8 cellular contexts compared by ENCODE assay signal in genomic region chr19:58468216-58468839, GRCh38. TPM values are rescaled to one million over a fixed set of nuclear protein-coding genes. Genes with fewer than 3 reads are reported as not detected.
DNase-seq lines count a peak whose midpoint lies in the region; ATAC-seq, FAIRE-seq and TF ChIP-seq lines count a peak whose summit lies in the region.

No MANE protein-coding gene starts in this region.

- H3K4me3 ChIP-seq in Caco-2 (ENCODE audit: low read depth, low read length) (peak overlapping the region; percentile 22), astrocyte of the cerebellum (ENCODE audit: low read depth, low read length) (peak overlapping the region; percentile 5), colonic mucosa (no peak overlapping the region), small intestine (ENCODE audit: low read depth in 1 of 2, low read length in 2 of 2) (no peak overlapping the region)

- peaks cover 11% of the 10 kb centered on the region for H3K4me1 Mint-ChIP-seq in Caco-2 (ENCODE audit: low read depth, unreplicated experiment)
- peaks cover 7 to 17% (median 17%) of the 10 kb centered on the region in 3 donors for H3K4me1 Mint-ChIP-seq in IgD-negative memory B cell
- peaks cover 23% of the 10 kb centered on the region for H3K4me1 Mint-ChIP-seq in nephron progenitor cell

- no peak overlapping the region for H3K9ac ChIP-seq in colonic mucosa (ENCODE audit: low read depth in 2 of 2, low read length in 2 of 2)

- no peak for ATAC-seq in HG03108 (IDR thresholded peaks at IDR 0.05; ENCODE audit: unreplicated experiment)

- H3K9me3 ChIP-seq in Caco-2: no peaks in the 10 kb centered on the region
- H3K9me3 ChIP-seq in colonic mucosa: no peaks in the 10 kb centered on the region
- no peaks in the 10 kb centered on the region for H3K9me3 ChIP-seq in small intestine (ENCODE audit: control insufficient read depth, low read depth)

- H3K36me3 Mint-ChIP-seq in Caco-2 (ENCODE audit: insufficient read depth, unreplicated experiment) (peaks cover 30% of the 10 kb centered on the region), IgD-negative memory B cell (no peaks in the 10 kb centered on the region), nephron progenitor cell (ENCODE audit: low read depth) (no peaks in the 10 kb centered on the region)

- BruUV-seq in Caco-2 (replicated peaks; lab: Mats Ljungman, UMichigan): no TSS peak

- H3K4me1 ChIP-seq in Caco-2: no peaks in the 10 kb centered on the region
- H3K4me1 ChIP-seq in colonic mucosa: no peaks in the 10 kb centered on the region
- no peaks in the 10 kb centered on the region for H3K4me1 ChIP-seq in small intestine (ENCODE audit: control insufficient read depth in 2 of 2, insufficient read depth in 1 of 2, low read depth in 1 of 2, low read length in 1 of 2)

- H3K27me3 Mint-ChIP-seq in Caco-2 (ENCODE audit: insufficient read depth, unreplicated experiment) (no peaks in the 10 kb centered on the region), IgD-negative memory B cell (no peaks in the 10 kb centered on the region), nephron progenitor cell (ENCODE audit: low read depth, poor library complexity) (peaks cover 22% of the 10 kb centered on the region)

- CTCF ChIA-PET in Caco-2 (lab: Charles Lee): no interaction called here

- H3K9me3 Mint-ChIP-seq in Caco-2 (ENCODE audit: unreplicated experiment): no peaks in the 10 kb centered on the region
- H3K9me3 Mint-ChIP-seq in IgD-negative memory B cell: peaks cover 0 to 2% (median 0%) of the 10 kb centered on the region in 3 donors
- H3K9me3 Mint-ChIP-seq in nephron progenitor cell: no peaks in the 10 kb centered on the region

- TF ChIP-seq CTCF in Caco-2 (IDR thresholded peaks at IDR 0.05; ENCODE audit: insufficient read depth in 1 of 2, low read depth in 1 of 2, low read length in 1 of 2, severe bottlenecking in 1 of 2, unreplicated experiment in 1 of 2) (no peak), astrocyte of the cerebellum (IDR thresholded peaks at IDR 0.05; ENCODE audit: low read depth, low read length, missing control alignments) (no peak), nephron progenitor cell (IDR thresholded peaks at IDR 0.05) (no peak), colonic mucosa (IDR thresholded peaks at IDR 0.05) (no peak)

- DNase-seq in Caco-2: peak in 1 of 2 experiments; percentile 21
- no peak for DNase-seq in astrocyte of the cerebellum (ENCODE audit: low read depth)
- no peak for DNase-seq in nephron progenitor cell
- no peak for DNase-seq in colonic mucosa
- no peak for DNase-seq in small intestine
- DNase-seq in islet precursor cell: no peak

- peak overlapping the region; percentile 60 for H3K27ac Mint-ChIP-seq in Caco-2 (ENCODE audit: unreplicated experiment)
- H3K27ac Mint-ChIP-seq in IgD-negative memory B cell: peak overlapping the region in 1 of 3 donors; percentile 80
- H3K27ac Mint-ChIP-seq in nephron progenitor cell: peak overlapping the region; percentile 80

- in situ Hi-C loops in astrocyte of the cerebellum (cut with HindIII; ENCODE audit: low sequenced_read_pairs): no loop called here

- H3K36me3 ChIP-seq in Caco-2 (ENCODE audit: control insufficient read depth, insufficient read depth, low read length) (peaks cover 1% of the 10 kb centered on the region; the same call in 1 of the 2 replicates), colonic mucosa (peaks cover 4% of the 10 kb centered on the region), small intestine (ENCODE audit: control insufficient read depth in 2 of 2, insufficient read depth in 2 of 2, low read length in 2 of 2) (no peaks in the 10 kb centered on the region)

- intact Hi-C loops in Caco-2 (cut with micrococcal nuclease; ENCODE audit: unreplicated experiment) (loop anchor here (5.0 kb wide), 1 partner anchor 466 kb away; the partner anchor contains the start of gene ZNF606), colonic mucosa (cut with DNase I) (no loop called here)

- WGBS in small intestine, 3 donors: 56 to 64% (median 63%) methylated on average over 5 of the region's 5 CpGs

- POLR2A ChIA-PET in Caco-2 (lab: Charles Lee): no interaction called here

- peak overlapping the region; percentile 81 for H3K4me3 Mint-ChIP-seq in Caco-2 (ENCODE audit: unreplicated experiment)
- peak overlapping the region; percentile 77 to 88 (median 82) for H3K4me3 Mint-ChIP-seq in IgD-negative memory B cell
- H3K4me3 Mint-ChIP-seq in nephron progenitor cell: peak overlapping the region; percentile 87

- no peak for FAIRE-seq in small intestine (lab: Jason Lieb, UNC)

- no peak overlapping the region for H3K27ac ChIP-seq in colonic mucosa
- H3K27ac ChIP-seq in small intestine (ENCODE audit: low read depth in 1 of 2, low read length in 1 of 2): no peak overlapping the region

- H3K27me3 ChIP-seq in Caco-2 (replicated peaks; ENCODE audit: control insufficient read depth, insufficient read depth, low read length) (no peaks in the 10 kb centered on the region), colonic mucosa (no peaks in the 10 kb centered on the region), small intestine (ENCODE audit: control insufficient read depth in 2 of 2, insufficient read depth in 2 of 2, low read length in 2 of 2) (no peaks in the 10 kb centered on the region)

RNA-seq across cellular contexts. Expression of gene ZNF324, which starts 1.4 kb away (rescaled TPM):
- total RNA-seq in Caco-2 (2022): 9.8 and 10.6 TPM in 2 replicates
- polyA plus RNA-seq in IgD-negative memory B cell: 12.4 TPM
- total RNA-seq in colonic mucosa: 10 to 100 TPM; 10.2 to 12.0 TPM
- polyA plus RNA-seq in small intestine: 1 to 10 TPM; 3.2 to 5.1 (median 3.4) TPM

RNA-seq across cellular contexts. Expression of gene ZNF446, which starts 7.8 kb away (rescaled TPM):
- total RNA-seq in Caco-2 (2022): 8.6 and 9.7 TPM in 2 replicates
- 6.7 TPM for polyA plus RNA-seq in IgD-negative memory B cell
- total RNA-seq in colonic mucosa: 10 to 100 TPM in 1 of 2 donors, 1 to 10 TPM in 1; 7.4 to 10.5 TPM
- polyA plus RNA-seq in small intestine: 10 to 100 TPM in 1 of 3 donors, 1 to 10 TPM in 2; 7.3 to 11.4 (median 7.8) TPM

RNA-seq across cellular contexts. Expression of gene ZNF324B, which starts 16.9 kb away (rescaled TPM):
- total RNA-seq in Caco-2 (2022) (4.6 and 6.8 TPM in 2 replicates), colonic mucosa (1 to 10 TPM; 4.4 to 7.5 TPM)
- polyA plus RNA-seq in IgD-negative memory B cell (1.6 TPM), small intestine (1 to 10 TPM; 1.1 to 3.0 (median 1.1) TPM)

RNA-seq across cellular contexts. Expression of gene ZNF132, which starts 28.4 kb away (rescaled TPM):
- total RNA-seq in Caco-2 (2022) (not detected in 2 replicates), colonic mucosa (1 to 10 TPM; 2.6 to 5.8 TPM)
- polyA plus RNA-seq in IgD-negative memory B cell (0.53 TPM), small intestine (1 to 10 TPM in 1 of 3 donors, under 1 TPM in 2; 0.22 to 1.3 (median 0.27) TPM)

RNA-seq across cellular contexts. Expression of gene SLC27A5, which starts 43.5 kb away (rescaled TPM):
- 10.3 and 12.5 TPM in 2 replicates for total RNA-seq in Caco-2 (2022)
- polyA plus RNA-seq in IgD-negative memory B cell: 10.3 TPM
- 1 to 10 TPM; 3.7 to 8.7 TPM for total RNA-seq in colonic mucosa
- 10 to 100 TPM in 1 of 3 donors, 1 to 10 TPM in 2; 2.2 to 17.0 (median 5.1) TPM for polyA plus RNA-seq in small intestine

Comparison
In these comparisons a context has a peak if more than half of its experiments do, and no peak if none do; other contexts are left out.
1. H3K4me3 ChIP-seq: peak in Caco-2 (single experiment) and astrocyte of the cerebellum (single experiment); none in colonic mucosa (single experiment) and small intestine (0 of 2).
2. Peak in every context shown above with its lines, with median percentiles within 50 percentile points of each other: H3K4me3 Mint-ChIP-seq.